Comparison of ENCODE assay signal across 9 cellular contexts in genomic region chr19:41226874-41227390, GRCh38. TPM values are rescaled to one million over a fixed set of nuclear protein-coding genes. Genes with fewer than 3 reads are reported as not detected.
DNase-seq lines count a peak whose midpoint lies in the region; ATAC-seq and TF ChIP-seq lines count a peak whose summit lies in the region.
"Had no signal": no experiment of that assay in that cellular context is flagged by ENCODE, and none has a peak within 500 bp of the region (broad histone marks: within the 10 kb centered on the region; RNA-seq: fewer than 3 reads in every experiment).

No MANE protein-coding gene starts in this region.

- peak overlapping the region; percentile 86 for H3K4me3 Mint-ChIP-seq in CD4-positive, alpha-beta T cell

- H3K27ac ChIP-seq in CD4-positive, alpha-beta T cell (ENCODE audit: low read depth, low read length), result no peak overlapping the region
- H3K27ac ChIP-seq in RWPE2 (ENCODE audit: poor library complexity, severe bottlenecking) (peak overlapping the region; percentile 95), esophagus muscularis mucosa (replicated peaks in 1 of 4) (peak overlapping the region; percentile 84 to 95 (median 89)), parathyroid adenoma (no peak overlapping the region)

- H3K4me1 Mint-ChIP-seq in CD4-positive, alpha-beta T cell (ENCODE audit: low read depth), result peaks cover 18% of the 10 kb centered on the region

- H3K4me1 ChIP-seq in RWPE2 (ENCODE audit: insufficient read depth, poor library complexity, severe bottlenecking) (peaks cover 39% of the 10 kb centered on the region), esophagus muscularis mucosa (peaks cover 9 to 67% (median 60%) of the 10 kb centered on the region in 4 donors), parathyroid adenoma (peaks cover 4% of the 10 kb centered on the region), HAP-1 (peaks cover 11% of the 10 kb centered on the region)

- no peaks in the 10 kb centered on the region for H3K9me3 ChIP-seq in CD4-positive, alpha-beta T cell (ENCODE audit: control insufficient read depth, low read length)
- no peaks in the 10 kb centered on the region for H3K9me3 ChIP-seq in RWPE2 (ENCODE audit: severe bottlenecking)
- H3K9me3 ChIP-seq in esophagus muscularis mucosa, result no peaks in the 10 kb centered on the region
- no peaks in the 10 kb centered on the region for H3K9me3 ChIP-seq in parathyroid adenoma (ENCODE audit: control insufficient read depth, low read length)
- no peaks in the 10 kb centered on the region for H3K9me3 ChIP-seq in HAP-1

- WGBS in esophagus muscularis mucosa, result 73% methylated on average over 8 of the region's 9 CpGs

- H3K4me2 ChIP-seq in parathyroid adenoma (ENCODE audit: low read length), result no peak overlapping the region

- no peak for TF ChIP-seq EP300 in esophagus muscularis mucosa (IDR thresholded peaks at IDR 0.05)

- CTCF ChIA-PET in CD4-positive, alpha-beta T cell (lab: Charles Lee), result interaction anchor here (1.2 kb wide), 1 partner anchor 36 kb away, joined by 4 read pairs; no protein-coding TSS in a partner anchor

- no peak overlapping the region for H3K9ac ChIP-seq in parathyroid adenoma

- no peak overlapping the region for H3K4me3 ChIP-seq in RWPE2 (ENCODE audit: severe bottlenecking)
- peak overlapping the region; percentile 57 to 67 (median 62) for H3K4me3 ChIP-seq in esophagus muscularis mucosa
- peak overlapping the region; percentile 37 for H3K4me3 ChIP-seq in parathyroid adenoma (ENCODE audit: low read depth, low read length)
- H3K4me3 ChIP-seq in HAP-1, result no peak overlapping the region

- H3K36me3 Mint-ChIP-seq in CD4-positive, alpha-beta T cell (ENCODE audit: low read depth), result no peaks in the 10 kb centered on the region

- in situ Hi-C loops in HAP-1 (cut with MboI; ENCODE audit: low sequenced_read_pairs), result no loop called here

- no peak for DNase-seq in CD4-positive, alpha-beta T cell
- DNase-seq in RWPE2 (ENCODE audit: low spot score) (no peak), esophagus muscularis mucosa (ENCODE audit: extremely low spot score) (no peak), head of caudate nucleus (no peak), SKM-1 treated with dmso at 0.1 percent for 144 hours (lab: John Stamatoyannopoulos, UW; ENCODE audit: unreplicated experiment) (no peak), HAP-1 (ENCODE audit: low spot score in 2 of 2) (no peak)
- DNase-seq: NCI-H2107 had no signal

- H3K27ac Mint-ChIP-seq in CD4-positive, alpha-beta T cell, result peak overlapping the region; percentile 76

- POLR2A ChIA-PET in CD4-positive, alpha-beta T cell (lab: Charles Lee), result interaction anchor here (1.0 to 2.6 kb wide), 3 partner anchors 22 to 36 kb away, joined by 3 to 28 read pairs (median 8); partner anchors contain the start of gene HNRNPUL1

- no peak for ATAC-seq in CD4-positive, alpha-beta T cell (ENCODE audit: poor library complexity)
- ATAC-seq in RWPE2 (ENCODE audit: low read depth), result no peak
- ATAC-seq in HG03354 (IDR thresholded peaks at IDR 0.05; ENCODE audit: poor library complexity, severe bottlenecking, unreplicated experiment), result no peak

- no peaks in the 10 kb centered on the region for H3K9me3 Mint-ChIP-seq in CD4-positive, alpha-beta T cell

- H3K27me3 ChIP-seq in CD4-positive, alpha-beta T cell (ENCODE audit: control insufficient read depth, insufficient read depth, low read length), result no peaks in the 10 kb centered on the region
- H3K27me3 ChIP-seq in RWPE2 (ENCODE audit: insufficient read depth, poor library complexity, severe bottlenecking), result no peaks in the 10 kb centered on the region
- no peaks in the 10 kb centered on the region for H3K27me3 ChIP-seq in esophagus muscularis mucosa
- no peaks in the 10 kb centered on the region for H3K27me3 ChIP-seq in parathyroid adenoma (ENCODE audit: control insufficient read depth, insufficient read depth, low read length)
- H3K27me3 ChIP-seq in HAP-1 (ENCODE audit: low read depth), result no peaks in the 10 kb centered on the region

- intact Hi-C loops in CD4-positive, alpha-beta T cell (cut with DNase I, micrococcal nuclease), result loop anchor here in 1 of 2 experiments (5.0 kb wide), 1 partner anchor 35 kb away; the partner anchor contains the start of gene HNRNPUL1
- intact Hi-C loops in esophagus muscularis mucosa (cut with DNase I) (no loop called here), head of caudate nucleus (cut with DNase I) (no loop called here)

- peaks cover 83% of the 10 kb centered on the region for H3K36me3 ChIP-seq in RWPE2 (ENCODE audit: low read depth)
- peaks cover 5 to 33% (median 10%) of the 10 kb centered on the region in 4 donors for H3K36me3 ChIP-seq in esophagus muscularis mucosa
- H3K36me3 ChIP-seq in parathyroid adenoma (ENCODE audit: control insufficient read depth, insufficient read depth, low read length), result no peaks in the 10 kb centered on the region
- no peaks in the 10 kb centered on the region for H3K36me3 ChIP-seq in HAP-1 (replicated peaks)

- H3K79me2 ChIP-seq in parathyroid adenoma, result no peaks in the 10 kb centered on the region

- no peak for TF ChIP-seq POLR2A in esophagus muscularis mucosa (IDR thresholded peaks at IDR 0.05; ENCODE audit: low read depth)

- H3K27me3 Mint-ChIP-seq in CD4-positive, alpha-beta T cell, result peaks cover 4% of the 10 kb centered on the region

- TF ChIP-seq CTCF in CD4-positive, alpha-beta T cell (IDR thresholded peaks at IDR 0.05), result no peak
- TF ChIP-seq CTCF in RWPE2 (IDR thresholded peaks at IDR 0.05; ENCODE audit: poor library complexity, severe bottlenecking), result no peak
- TF ChIP-seq CTCF in esophagus muscularis mucosa (IDR thresholded peaks at IDR 0.05), result no peak
- TF ChIP-seq CTCF in parathyroid adenoma (IDR thresholded peaks at IDR 0.05), result no peak

- peak overlapping the region; percentile 93 for H2AFZ ChIP-seq in parathyroid adenoma

RNA-seq across cellular contexts. Expression of gene AXL, which starts 7.9 kb away (rescaled TPM):
- under 1 TPM; 0.30 to 0.42 TPM for total RNA-seq in CD4-positive, alpha-beta T cell
- 100 to 1,000 TPM; 112 to 243 (median 172) TPM for total RNA-seq in esophagus muscularis mucosa

RNA-seq across cellular contexts. Expression of gene CYP2S1, which starts 33.9 kb away (rescaled TPM):
- under 1 TPM; 0.78 to 0.82 TPM for total RNA-seq in CD4-positive, alpha-beta T cell
- total RNA-seq in esophagus muscularis mucosa, result 1 to 10 TPM; 1.7 to 3.0 (median 2.3) TPM

RNA-seq across cellular contexts. Expression of gene HNRNPUL1, which starts 37.2 kb away (rescaled TPM):
- total RNA-seq in CD4-positive, alpha-beta T cell, result 100 to 1,000 TPM; 367 to 388 TPM
- 100 to 1,000 TPM; 148 to 207 (median 179) TPM for total RNA-seq in esophagus muscularis mucosa

Comparison
In these comparisons a context has a peak if more than half of its experiments do, and no peak if none do; other contexts are left out.
1. H3K27ac ChIP-seq: peak in RWPE2 (single experiment) and esophagus muscularis mucosa (4 of 4); none in CD4-positive, alpha-beta T cell (single experiment) and parathyroid adenoma (single experiment).
2. H3K4me3 ChIP-seq: peak in esophagus muscularis mucosa (4 of 4) and parathyroid adenoma (single experiment); none in RWPE2 (single experiment) and HAP-1 (single experiment).
3. RNA of gene AXL, which starts 7.9 kb away (total RNA-seq): 112 to 243 TPM in esophagus muscularis mucosa; 0.30 to 0.42 TPM in CD4-positive, alpha-beta T cell; every median in the first group is over 10 times any median in the second.